In genomic region chr2:241112046-241112445, GRCh38 we compare ENCODE assay signal across 22 cellular contexts. TPM values are rescaled to one million over a fixed set of nuclear protein-coding genes. Genes with fewer than 3 reads are reported as not detected.
DNase-seq lines count a peak whose midpoint lies in the region; ATAC-seq, FAIRE-seq and TF ChIP-seq lines count a peak whose summit lies in the region.
"Had no signal": no experiment of that assay in that cellular context is flagged by ENCODE, and none has a peak within 500 bp of the region (broad histone marks: within the 10 kb centered on the region; RNA-seq: fewer than 3 reads in every experiment).

No MANE protein-coding gene starts in this region.

- no peaks in the 10 kb centered on the region for H3K9me3 Mint-ChIP-seq in activated CD4-positive, alpha-beta T cell treated with anti-CD3 and anti-CD28 coated beads for 36 hours (ENCODE audit: low read depth)
- H3K9me3 Mint-ChIP-seq in activated T-helper 2 cell treated with anti-CD3 and anti-CD28 coated beads, Interferon-gamma antibody, Interleukin-2, Interleukin-4, amounts not matched to agents 10 μg/mL and 5 μg/mL and 100 μg/mL, durations not matched to agents 14 hours and 24 hours and 36 hours = no peaks in the 10 kb centered on the region
- peaks cover 0 to 11% (median 8%) of the 10 kb centered on the region in 11 donors for H3K9me3 Mint-ChIP-seq in naive thymus-derived CD4-positive, alpha-beta T cell

- TF ChIP-seq POLR2A in GM12891 (IDR thresholded peaks at IDR 0.05; ENCODE audit: low read depth, low read length) = no peak
- no peak for TF ChIP-seq POLR2A in gastroesophageal sphincter (IDR thresholded peaks at IDR 0.05)

- H3K9me3 ChIP-seq in naive thymus-derived CD4-positive, alpha-beta T cell (ENCODE audit: control insufficient read depth in 2 of 3, low read length in 3 of 3) = peaks cover 0 to 6% (median 0%) of the 10 kb centered on the region in 3 experiments
- H3K9me3 ChIP-seq in gastroesophageal sphincter = no peaks in the 10 kb centered on the region
- H3K9me3 ChIP-seq: BE2C, SJSA1, tibial artery had no signal

- TF ChIP-seq EP300 in gastroesophageal sphincter (IDR thresholded peaks at IDR 0.05) = no peak

- FAIRE-seq in GM12891 (lab: Jason Lieb, UNC) = peak; percentile 23
- FAIRE-seq: astrocyte, H1, islet of Langerhans had no signal

- no peaks in the 10 kb centered on the region for H3K27me3 ChIP-seq in naive thymus-derived CD4-positive, alpha-beta T cell (ENCODE audit: control insufficient read depth in 2 of 2, insufficient read depth in 2 of 2, low read length in 2 of 2)
- no peaks in the 10 kb centered on the region for H3K27me3 ChIP-seq in gastroesophageal sphincter
- H3K27me3 ChIP-seq: BE2C, SJSA1, tibial artery had no signal

- peak overlapping the region; percentile 56 for H3K4me3 ChIP-seq in naive thymus-derived CD4-positive, alpha-beta T cell (ENCODE audit: low read length)
- H3K4me3 ChIP-seq in gastroesophageal sphincter = no peak overlapping the region
- H3K4me3 ChIP-seq: SJSA1, tibial artery had no signal

- peak overlapping the region; percentile 57 for H3K4me3 Mint-ChIP-seq in activated CD4-positive, alpha-beta T cell treated with anti-CD3 and anti-CD28 coated beads for 36 hours
- peak overlapping the region; percentile 43 for H3K4me3 Mint-ChIP-seq in activated T-helper 2 cell treated with anti-CD3 and anti-CD28 coated beads, Interferon-gamma antibody, Interleukin-2, Interleukin-4, amounts not matched to agents 10 μg/mL and 5 μg/mL and 100 μg/mL, durations not matched to agents 14 hours and 24 hours and 36 hours (ENCODE audit: low read depth)
- H3K4me3 Mint-ChIP-seq in naive thymus-derived CD4-positive, alpha-beta T cell = peak overlapping the region; percentile 65 to 89 (median 82)

- H3K27me3 Mint-ChIP-seq in activated CD4-positive, alpha-beta T cell treated with anti-CD3 and anti-CD28 coated beads for 36 hours = no peaks in the 10 kb centered on the region
- no peaks in the 10 kb centered on the region for H3K27me3 Mint-ChIP-seq in activated T-helper 2 cell treated with anti-CD3 and anti-CD28 coated beads, Interferon-gamma antibody, Interleukin-2, Interleukin-4, amounts not matched to agents 10 μg/mL and 5 μg/mL and 100 μg/mL, durations not matched to agents 14 hours and 24 hours and 36 hours (ENCODE audit: low read depth)
- no peaks in the 10 kb centered on the region for H3K27me3 Mint-ChIP-seq in naive thymus-derived CD4-positive, alpha-beta T cell

- peaks cover 0 to 19% (median 6%) of the 10 kb centered on the region in 3 experiments for H3K36me3 ChIP-seq in naive thymus-derived CD4-positive, alpha-beta T cell (ENCODE audit: control insufficient read depth in 2 of 3, insufficient read depth in 3 of 3, low read length in 3 of 3)
- no peaks in the 10 kb centered on the region for H3K36me3 ChIP-seq in gastroesophageal sphincter

- no peak for ATAC-seq in activated CD4-positive, alpha-beta T cell treated with anti-CD3 and anti-CD28 coated beads for 36 hours
- no peak for ATAC-seq in naive thymus-derived CD4-positive, alpha-beta T cell
- no peak for ATAC-seq in gastroesophageal sphincter
- ATAC-seq in HG03469 (IDR thresholded peaks at IDR 0.05; ENCODE audit: unreplicated experiment) = no peak
- no peak for ATAC-seq in Right ventricle myocardium inferior
- ATAC-seq: PC-3 had no signal

- 96 to 100% methylated on average over 3 to 14 of the region's 17 CpGs for WGBS in gastroesophageal sphincter (ENCODE audit: low coverage in 1 of 2), 2 donors

- TF ChIP-seq CTCF in gastroesophageal sphincter (IDR thresholded peaks at IDR 0.05) = no peak

- POLR2A ChIA-PET in activated CD4-positive, alpha-beta T cell treated with anti-CD3 and anti-CD28 coated beads for 36 hours (lab: Charles Lee) = interaction anchor here (1.1 kb wide), 1 partner anchor 10 kb away, joined by 3 read pairs; the partner anchor contains the start of gene MTERF4
- POLR2A ChIA-PET in naive thymus-derived CD4-positive, alpha-beta T cell (lab: Charles Lee) = interaction anchor here (1.5 to 13.6 kb wide), 6 partner anchors 10 to 38 kb away, joined by 3 to 150 read pairs (median 38); partner anchors contain the start of genes MTERF4, PASK and PPP1R7

- DNase-seq in activated CD4-positive, alpha-beta T cell treated with anti-CD3 and anti-CD28 coated beads for 36 hours = no peak
- DNase-seq in activated CD4-positive, alpha-beta T cell treated with anti-CD3 and anti-CD28 coated beads for 1 hour = no peak
- DNase-seq in GM12891 (ENCODE audit: insufficient read length, low spot score) (no peak), Right ventricle myocardium inferior (ENCODE audit: missing footprints) (no peak)
- DNase-seq in activated T-helper 2 cell treated with anti-CD3 and anti-CD28 coated beads, Interferon-gamma antibody, Interleukin-2, Interleukin-4, amounts not matched to agents 10 μg/mL and 5 μg/mL and 100 μg/mL, durations not matched to agents 14 hours and 24 hours and 36 hours (ENCODE audit: low spot score) = no peak
- DNase-seq in naive thymus-derived CD4-positive, alpha-beta T cell = no peak
- DNase-seq: 8988T; BE2C; effector CD8-positive, alpha-beta T cell; GDM1; mesendoderm; NCI-H1436; NCI-H2171; NCI-H748 treated with DMSO at 0.1 percent for 48 hours; PC-3 had no signal

- CTCF ChIA-PET in activated CD4-positive, alpha-beta T cell treated with anti-CD3 and anti-CD28 coated beads for 36 hours (lab: Charles Lee) = interaction anchor here (0.6 kb wide), 1 partner anchor 1341 kb away, joined by 4 read pairs; no protein-coding TSS in a partner anchor
- CTCF ChIA-PET in naive thymus-derived CD4-positive, alpha-beta T cell (lab: Charles Lee) = interaction anchor here (1.8 kb wide), 1 partner anchor 38 kb away, joined by 4 read pairs; the partner anchor contains the start of gene PPP1R7

- peak overlapping the region; percentile 70 for H3K27ac ChIP-seq in naive thymus-derived CD4-positive, alpha-beta T cell (ENCODE audit: low read depth, low read length)
- H3K27ac ChIP-seq in gastroesophageal sphincter = no peak overlapping the region
- H3K27ac ChIP-seq: SJSA1, tibial artery had no signal

- intact Hi-C loops in activated CD4-positive, alpha-beta T cell treated with anti-CD3 and anti-CD28 coated beads for 36 hours (cut with DNase I, micrococcal nuclease) = no loop called here
- intact Hi-C loops in activated T-helper 2 cell treated with anti-CD3 and anti-CD28 coated beads, Interferon-gamma antibody, Interleukin-2, Interleukin-4, amounts not matched to agents 10 μg/mL and 5 μg/mL and 100 μg/mL, durations not matched to agents 14 hours and 24 hours and 36 hours (cut with micrococcal nuclease) = no loop called here
- intact Hi-C loops in naive thymus-derived CD4-positive, alpha-beta T cell (cut with micrococcal nuclease) = loop anchor here in 1 of 2 donors (1.0 kb wide), 1 partner anchor 10 kb away; the partner anchor contains the start of gene MTERF4
- intact Hi-C loops in Right ventricle myocardium inferior (cut with DNase I) = no loop called here

- H3K36me3 Mint-ChIP-seq in activated CD4-positive, alpha-beta T cell treated with anti-CD3 and anti-CD28 coated beads for 36 hours (ENCODE audit: low read depth) = peaks cover 63% of the 10 kb centered on the region
- H3K36me3 Mint-ChIP-seq in activated T-helper 2 cell treated with anti-CD3 and anti-CD28 coated beads, Interferon-gamma antibody, Interleukin-2, Interleukin-4, amounts not matched to agents 10 μg/mL and 5 μg/mL and 100 μg/mL, durations not matched to agents 14 hours and 24 hours and 36 hours (ENCODE audit: low read depth) = peaks cover 42% of the 10 kb centered on the region
- peaks cover 16 to 66% (median 35%) of the 10 kb centered on the region in 5 donors for H3K36me3 Mint-ChIP-seq in naive thymus-derived CD4-positive, alpha-beta T cell

- H3K27ac Mint-ChIP-seq in activated CD4-positive, alpha-beta T cell treated with anti-CD3 and anti-CD28 coated beads for 36 hours = peak overlapping the region; percentile 86
- H3K27ac Mint-ChIP-seq in activated T-helper 2 cell treated with anti-CD3 and anti-CD28 coated beads, Interferon-gamma antibody, Interleukin-2, Interleukin-4, amounts not matched to agents 10 μg/mL and 5 μg/mL and 100 μg/mL, durations not matched to agents 14 hours and 24 hours and 36 hours = peak overlapping the region; percentile 46
- peak overlapping the region; percentile 62 to 99 (median 97) for H3K27ac Mint-ChIP-seq in naive thymus-derived CD4-positive, alpha-beta T cell

- peaks cover 31% of the 10 kb centered on the region for H3K4me1 Mint-ChIP-seq in activated CD4-positive, alpha-beta T cell treated with anti-CD3 and anti-CD28 coated beads for 36 hours
- H3K4me1 Mint-ChIP-seq in activated T-helper 2 cell treated with anti-CD3 and anti-CD28 coated beads, Interferon-gamma antibody, Interleukin-2, Interleukin-4, amounts not matched to agents 10 μg/mL and 5 μg/mL and 100 μg/mL, durations not matched to agents 14 hours and 24 hours and 36 hours (ENCODE audit: low read depth) = peaks cover 18% of the 10 kb centered on the region
- H3K4me1 Mint-ChIP-seq in naive thymus-derived CD4-positive, alpha-beta T cell = peaks cover 22 to 52% (median 51%) of the 10 kb centered on the region in 7 donors

- H3K4me1 ChIP-seq in naive thymus-derived CD4-positive, alpha-beta T cell (ENCODE audit: control insufficient read depth in 2 of 2, insufficient read depth in 2 of 2, low read length in 2 of 2) = peaks cover 31 to 37% of the 10 kb centered on the region in 2 donors
- no peaks in the 10 kb centered on the region for H3K4me1 ChIP-seq in gastroesophageal sphincter
- H3K4me1 ChIP-seq: BE2C, SJSA1, tibial artery had no signal

RNA-seq across cellular contexts. Expression of gene MTERF4, which starts 10.0 kb away (rescaled TPM):
- 10 to 100 TPM; 34.4 to 34.5 TPM for total RNA-seq in activated CD4-positive, alpha-beta T cell treated with anti-CD3 and anti-CD28 coated beads for 36 hours
- polyA plus RNA-seq in GM12891 (2012; ENCODE audit: low read depth, missing spikeins) = 43.3 TPM
- 34.4 and 35.4 TPM in 2 replicates for total RNA-seq in activated T-helper 2 cell treated with anti-CD3 and anti-CD28 coated beads, Interferon-gamma antibody, Interleukin-2, Interleukin-4, amounts not matched to agents 10 μg/mL and 5 μg/mL and 100 μg/mL, durations not matched to agents 14 hours and 24 hours and 36 hours
- 100 to 1,000 TPM in 2 of 5 experiments, 10 to 100 TPM in 3; 45.3 to 214 (median 91.8) TPM for total RNA-seq in naive thymus-derived CD4-positive, alpha-beta T cell
- polyA plus RNA-seq in naive thymus-derived CD4-positive, alpha-beta T cell = 10 to 100 TPM; 73.1 to 82.3 TPM
- 10 to 100 TPM; 27.1 to 33.0 (median 32.1) TPM for total RNA-seq in gastroesophageal sphincter
- 23.0 TPM for total RNA-seq in Right ventricle myocardium inferior

RNA-seq across cellular contexts. Expression of gene PASK, which starts 37.2 kb away (rescaled TPM):
- total RNA-seq in activated CD4-positive, alpha-beta T cell treated with anti-CD3 and anti-CD28 coated beads for 36 hours = 10 to 100 TPM; 62.9 to 88.1 TPM
- polyA plus RNA-seq in GM12891 (2012; ENCODE audit: low read depth, missing spikeins) = 31.3 TPM
- total RNA-seq in activated T-helper 2 cell treated with anti-CD3 and anti-CD28 coated beads, Interferon-gamma antibody, Interleukin-2, Interleukin-4, amounts not matched to agents 10 μg/mL and 5 μg/mL and 100 μg/mL, durations not matched to agents 14 hours and 24 hours and 36 hours = 72.5 and 75.8 TPM in 2 replicates
- 100 to 1,000 TPM in 3 of 5 experiments, 10 to 100 TPM in 2; 72.0 to 160 (median 127) TPM for total RNA-seq in naive thymus-derived CD4-positive, alpha-beta T cell
- 10 to 100 TPM; 15.0 to 25.3 TPM for polyA plus RNA-seq in naive thymus-derived CD4-positive, alpha-beta T cell
- 1 to 10 TPM; 1.6 to 6.5 (median 4.4) TPM for total RNA-seq in gastroesophageal sphincter
- 1.4 TPM for total RNA-seq in Right ventricle myocardium inferior

RNA-seq across cellular contexts. Expression of gene PPP1R7, which starts 38.2 kb away (rescaled TPM):
- 100 to 1,000 TPM; 104 to 129 TPM for total RNA-seq in activated CD4-positive, alpha-beta T cell treated with anti-CD3 and anti-CD28 coated beads for 36 hours
- polyA plus RNA-seq in GM12891 (2012; ENCODE audit: low read depth, missing spikeins) = 119 TPM
- total RNA-seq in activated T-helper 2 cell treated with anti-CD3 and anti-CD28 coated beads, Interferon-gamma antibody, Interleukin-2, Interleukin-4, amounts not matched to agents 10 μg/mL and 5 μg/mL and 100 μg/mL, durations not matched to agents 14 hours and 24 hours and 36 hours = 101 and 106 TPM in 2 replicates
- 100 to 1,000 TPM in 1 of 5 experiments, 10 to 100 TPM in 4; 39.2 to 105 (median 55.3) TPM for total RNA-seq in naive thymus-derived CD4-positive, alpha-beta T cell
- 100 to 1,000 TPM; 110 to 122 TPM for polyA plus RNA-seq in naive thymus-derived CD4-positive, alpha-beta T cell
- total RNA-seq in gastroesophageal sphincter (10 to 100 TPM; 62.3 to 90.7 (median 73.3) TPM), Right ventricle myocardium inferior (66.6 TPM)

Comparison
In these comparisons a context has a peak if more than half of its experiments do, and no peak if none do; other contexts are left out.
1. H3K27ac Mint-ChIP-seq: peak in every context shown above with its lines; median percentile 97 in naive thymus-derived CD4-positive, alpha-beta T cell; 86 in activated CD4-positive, alpha-beta T cell treated with anti-CD3 and anti-CD28 coated beads for 36 hours; 46 in activated T-helper 2 cell treated with anti-CD3 and anti-CD28 coated beads, Interferon-gamma antibody, Interleukin-2, Interleukin-4, amounts not matched to agents 10 μg/mL and 5 μg/mL and 100 μg/mL, durations not matched to agents 14 hours and 24 hours and 36 hours.